ENCODE assay signal across 8 cellular contexts in the genomic region with DNA sequence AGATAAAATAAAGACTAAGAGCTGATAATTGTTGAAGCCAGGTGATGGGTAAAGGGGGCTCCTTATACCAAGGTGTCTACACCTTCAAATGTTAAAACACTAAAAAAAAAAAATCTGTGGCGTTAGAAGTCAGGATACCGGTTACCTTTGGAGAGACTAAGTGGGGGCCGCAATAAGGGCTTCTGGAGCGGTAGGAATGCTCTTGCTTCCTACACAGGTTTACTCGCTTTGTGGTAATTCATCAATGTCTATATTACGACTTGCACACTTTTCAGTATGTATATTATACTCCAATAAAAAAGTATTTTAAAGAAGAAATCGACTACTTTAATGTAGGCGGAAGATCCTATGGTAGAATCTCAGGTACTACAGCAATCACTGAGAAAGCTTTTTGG. TPM values are rescaled to one million over a fixed set of nuclear protein-coding genes. Genes with fewer than 3 reads are reported as not detected.
DNase-seq lines count a peak whose midpoint lies in the region; ATAC-seq and TF ChIP-seq lines count a peak whose summit lies in the region.

No MANE protein-coding gene starts in this region.

- no peaks in the 10 kb centered on the region for H3K27me3 ChIP-seq in KMS-11 (ENCODE audit: insufficient read depth, low read depth)

- peak overlapping the region; percentile 93 for H3K9ac ChIP-seq in KMS-11

- H3K4me2 ChIP-seq in KMS-11, result peak overlapping the region; percentile 81

- ATAC-seq in naive B cell (ENCODE audit: low read depth in 2 of 2) (no peak), HG03378 (IDR thresholded peaks at IDR 0.05; ENCODE audit: unreplicated experiment) (no peak), GM19023 (IDR thresholded peaks at IDR 0.05; ENCODE audit: unreplicated experiment) (no peak)

- H3K4me3 ChIP-seq in AG10803 (ENCODE audit: low read length) (peak overlapping the region; percentile 85), KMS-11 (IDR thresholded peaks at IDR 0.05; ENCODE audit: insufficient read depth, low read depth, low read length) (no peak overlapping the region), choroid plexus epithelial cell (ENCODE audit: low read depth, low read length) (peak overlapping the region; percentile 89)

- peaks cover 31 to 42% (median 34%) of the 10 kb centered on the region in 3 donors for H3K4me1 Mint-ChIP-seq in naive B cell

- no peak for TF ChIP-seq CTCF in AG10803 (conservative IDR thresholded peaks at IDR 0.05; ENCODE audit: low read length)
- no peak for TF ChIP-seq CTCF in KMS-11 (conservative IDR thresholded peaks at IDR 0.05; ENCODE audit: low read depth, low read length)
- TF ChIP-seq CTCF in choroid plexus epithelial cell (conservative IDR thresholded peaks at IDR 0.05; ENCODE audit: low read depth, low read length), result no peak

- H3K36me3 ChIP-seq in KMS-11 (ENCODE audit: insufficient read depth), result no peaks in the 10 kb centered on the region; the same call in 1 of the 2 replicates

- H4K20me1 ChIP-seq in KMS-11 (ENCODE audit: insufficient read depth), result no peaks in the 10 kb centered on the region

- no peaks in the 10 kb centered on the region for H3K27me3 Mint-ChIP-seq in naive B cell

- H3K9me3 Mint-ChIP-seq in naive B cell, result no peaks in the 10 kb centered on the region

- H3K4me3 Mint-ChIP-seq in naive B cell, result peak overlapping the region; percentile 88 to 96 (median 94)

- no peak for DNase-seq in AG10803 (ENCODE audit: low read depth)
- DNase-seq in choroid plexus epithelial cell (ENCODE audit: low read depth), result no peak
- DNase-seq in naive B cell, result no peak
- DNase-seq in NCI-H2171 treated with DMSO at 0.1 percent for 48 hours (lab: John Stamatoyannopoulos, UW), result no peak
- DNase-seq in NK-92 (lab: John Stamatoyannopoulos, UW; ENCODE audit: unreplicated experiment), result no peak

- peak overlapping the region; percentile 90 to 98 (median 97) for H3K27ac Mint-ChIP-seq in naive B cell

- H3K4me1 ChIP-seq in KMS-11 (ENCODE audit: low read depth, poor library complexity, severe bottlenecking), result peaks cover 69% of the 10 kb centered on the region

- H3K79me2 ChIP-seq in KMS-11 (ENCODE audit: insufficient read depth, low read depth), result peaks cover 51% of the 10 kb centered on the region

- H2AFZ ChIP-seq in KMS-11 (ENCODE audit: low read depth), result peak overlapping the region; percentile 75

- H3K36me3 Mint-ChIP-seq in naive B cell, result peaks cover 0 to 6% of the 10 kb centered on the region in 2 donors

- H3K27ac ChIP-seq in KMS-11, result peak overlapping the region; percentile 95

RNA-seq across cellular contexts. Expression of a gene that starts 12.5 kb away (rescaled TPM):
- polyA plus RNA-seq in naive B cell (ENCODE audit: low read depth in 6 of 6), result 10 to 100 TPM; 35.4 to 45.2 (median 40.3) TPM

RNA-seq across cellular contexts. Expression of a gene that starts 12.6 kb away (rescaled TPM):
- polyA plus RNA-seq in naive B cell (ENCODE audit: low read depth in 6 of 6), result 1 to 10 TPM in 5 of 6 donors, under 1 TPM in 1; 0.11 to 5.8 (median 4.6) TPM
